In genomic region chr13:50629497-50629896, GRCh38 we compare ENCODE assay signal across 17 cellular contexts.
"Had no signal": no experiment of that assay in that cellular context is flagged by ENCODE, and none has a peak within 500 bp of the region (broad histone marks: within the 10 kb centered on the region; RNA-seq: fewer than 3 reads in every experiment).

No MANE protein-coding gene starts in this region.

- H3K36me3 Mint-ChIP-seq: activated naive CD8-positive, alpha-beta T cell had no signal

- H3K27me3 Mint-ChIP-seq: activated CD4-positive, alpha-beta memory T cell treated with anti-CD3 and anti-CD28 coated beads, Interleukin-2, amount 10 ng/mL, durations not matched to agents 7 days and 5 days; activated naive CD8-positive, alpha-beta T cell; activated T-cell treated with anti-CD3 and anti-CD28 coated beads, Interleukin-2, amount 50 U/mL, for 24 hours; central memory CD8-positive, alpha-beta T cell; stimulated activated naive CD8-positive, alpha-beta T cell treated with anti-CD3 and anti-CD28 coated beads, Interleukin-15, Interleukin-2, amounts not matched to agents 100 ng/mL and 50 ng/mL, for 24 hours; T-helper 17 cell had no signal

- H3K4me3 ChIP-seq: skin epidermis, suprapubic skin had no signal

- H3K4me1 Mint-ChIP-seq: activated CD4-positive, alpha-beta memory T cell treated with anti-CD3 and anti-CD28 coated beads, Interleukin-2, amount 10 ng/mL, durations not matched to agents 7 days and 5 days; central memory CD8-positive, alpha-beta T cell; T-helper 17 cell; WTC11 had no signal

- H3K36me3 ChIP-seq: brain microvascular endothelial cell, suprapubic skin had no signal

- ATAC-seq: left colon, T-helper 17 cell, WTC11 had no signal

- H3K27me3 ChIP-seq: brain microvascular endothelial cell, suprapubic skin had no signal

- H3K4me1 ChIP-seq: suprapubic skin had no signal

- H3K27ac Mint-ChIP-seq: activated CD4-positive, alpha-beta memory T cell treated with anti-CD3 and anti-CD28 coated beads, Interleukin-2, amount 10 ng/mL, durations not matched to agents 7 days and 5 days; activated naive CD8-positive, alpha-beta T cell; activated T-cell treated with anti-CD3 and anti-CD28 coated beads, Interleukin-2, amount 50 U/mL, for 24 hours; stimulated activated naive CD8-positive, alpha-beta T cell treated with anti-CD3 and anti-CD28 coated beads, Interleukin-15, Interleukin-2, amounts not matched to agents 100 ng/mL and 50 ng/mL, for 24 hours; T-helper 17 cell; WTC11 had no signal

- H3K9me3 Mint-ChIP-seq: activated CD4-positive, alpha-beta memory T cell treated with anti-CD3 and anti-CD28 coated beads, Interleukin-2, amount 10 ng/mL, durations not matched to agents 7 days and 5 days; activated T-cell treated with anti-CD3 and anti-CD28 coated beads, Interleukin-2, amount 50 U/mL, for 24 hours; central memory CD8-positive, alpha-beta T cell; stimulated activated naive CD8-positive, alpha-beta T cell treated with anti-CD3 and anti-CD28 coated beads, Interleukin-15, Interleukin-2, amounts not matched to agents 100 ng/mL and 50 ng/mL, for 24 hours had no signal

- DNase-seq: activated CD4-positive, alpha-beta memory T cell treated with anti-CD3 and anti-CD28 coated beads, Interleukin-2, amount 10 ng/mL, durations not matched to agents 7 days and 5 days; activated CD4-positive, alpha-beta T cell treated with anti-CD3 and anti-CD28 coated beads for 4 hours; activated effector memory CD4-positive, alpha-beta T cell treated with Interleukin-2 at 50 U/mL for 16 hours; activated T-cell treated with anti-CD3 and anti-CD28 coated beads, Interleukin-2, amount 50 U/mL, for 24 hours; amygdala; brain microvascular endothelial cell; left colon; stimulated activated CD4-positive, alpha-beta T cell treated with anti-CD3 and anti-CD28 coated beads, Interleukin-15, amount 100 ng/mL, for 24 hours; T-helper 17 cell; trophoblast cell had no signal

- H3K9me3 ChIP-seq: suprapubic skin had no signal

- H3K4me3 Mint-ChIP-seq: activated CD4-positive, alpha-beta memory T cell treated with anti-CD3 and anti-CD28 coated beads, Interleukin-2, amount 10 ng/mL, durations not matched to agents 7 days and 5 days; activated naive CD8-positive, alpha-beta T cell; activated T-cell treated with anti-CD3 and anti-CD28 coated beads, Interleukin-2, amount 50 U/mL, for 24 hours; central memory CD8-positive, alpha-beta T cell; stimulated activated naive CD8-positive, alpha-beta T cell treated with anti-CD3 and anti-CD28 coated beads, Interleukin-15, Interleukin-2, amounts not matched to agents 100 ng/mL and 50 ng/mL, for 24 hours; T-helper 17 cell; WTC11 had no signal

- FAIRE-seq: islet of Langerhans had no signal

- H3K27ac ChIP-seq: brain microvascular endothelial cell, skin epidermis, suprapubic skin had no signal
